Comparison of ENCODE assay signal across 8 cellular contexts in genomic region chr10:52488606-52489485, GRCh38.
DNase-seq lines count a peak whose midpoint lies in the region; ATAC-seq and TF ChIP-seq lines count a peak whose summit lies in the region.

No MANE protein-coding gene starts in this region.

- no TSS peak for BruUV-seq in A673 (replicated peaks; lab: Mats Ljungman, UMichigan)

- H3K4me3 ChIP-seq in A673 (ENCODE audit: low read depth, low read length, poor library complexity, severe bottlenecking): no peak overlapping the region
- H3K4me3 ChIP-seq in thoracic aorta: no peak overlapping the region

- H3K27ac ChIP-seq in A673 (ENCODE audit: low read depth, low read length, poor library complexity, severe bottlenecking): no peak overlapping the region
- no peak overlapping the region for H3K27ac ChIP-seq in thoracic aorta

- DNase-seq in A673 (ENCODE audit: low spot score) (peak; percentile 58), glomerular visceral epithelial cell (ENCODE audit: extremely low spot score) (peak; percentile 48), thoracic aorta (ENCODE audit: low spot score) (no peak), posterior cingulate gyrus (no peak), islet precursor cell (no peak)

- peak; percentile 48 for ATAC-seq in GM18858 (IDR thresholded peaks at IDR 0.05; ENCODE audit: unreplicated experiment)
- peak; percentile 31; the same call in 2 of the 3 replicates for ATAC-seq in SK-N-SH treated with all-trans-retinoic acid at 6 μM for 48 hours
- ATAC-seq in thoracic aorta (ENCODE audit: insufficient number of reproducible peaks, low FRiP score, low read depth): no peak
- ATAC-seq in HG02623 (IDR thresholded peaks at IDR 0.05; ENCODE audit: unreplicated experiment): no peak

- intact Hi-C loops in A673 (cut with micrococcal nuclease; ENCODE audit: unreplicated experiment): loop anchor here (1.0 kb wide), 1 partner anchor 181 kb away; no protein-coding TSS in a partner anchor
- intact Hi-C loops in posterior cingulate gyrus (cut with DNase I): loop anchor here (1.0 to 5.0 kb wide), 2 partner anchors 181 to 1487 kb away; no protein-coding TSS in a partner anchor

- H3K9me3 ChIP-seq in A673 (ENCODE audit: low read depth, low read length, poor library complexity, severe bottlenecking): no peaks in the 10 kb centered on the region
- H3K9me3 ChIP-seq in thoracic aorta: no peaks in the 10 kb centered on the region

- peaks cover 3% of the 10 kb centered on the region for H3K27me3 ChIP-seq in A673 (replicated peaks; ENCODE audit: insufficient read depth, low read depth, low read length, poor library complexity)
- no peaks in the 10 kb centered on the region for H3K27me3 ChIP-seq in thoracic aorta (replicated peaks; ENCODE audit: insufficient read depth)

- POLR2A ChIA-PET in A673 (lab: Charles Lee; ENCODE audit: low non-redundant PET): no interaction called here

- H3K36me3 ChIP-seq in A673 (ENCODE audit: insufficient read depth, low read length, poor library complexity, severe bottlenecking): no peaks in the 10 kb centered on the region
- H3K36me3 ChIP-seq in thoracic aorta: no peaks in the 10 kb centered on the region

- TF ChIP-seq CTCF in A673 (conservative IDR thresholded peaks at IDR 0.05; ENCODE audit: low read depth, low read length): peak; percentile 63
- peak; percentile 72 for TF ChIP-seq CTCF in thoracic aorta (IDR thresholded peaks at IDR 0.05)

- H3K4me1 ChIP-seq in A673 (ENCODE audit: insufficient read depth, low read length, poor library complexity, severe bottlenecking) (no peaks in the 10 kb centered on the region), thoracic aorta (ENCODE audit: control insufficient read depth in 1 of 2, low read depth in 2 of 2) (peaks cover 4 to 17% of the 10 kb centered on the region in 2 donors)

- CTCF ChIA-PET in A673 (lab: Charles Lee): interaction anchor here (0.7 to 1.3 kb wide), 4 partner anchors 171 to 291 kb away, joined by 3 to 5 read pairs (median 3); no protein-coding TSS in a partner anchor

TF ChIP-seq in SK-N-SH treated with all-trans-retinoic acid at 6 μM for 48 hours, 23 proteins besides CTCF, POLR2A, EP300 and RAD21:
- TF ChIP-seq BACH2 (CRISPR knock-in tag; IDR thresholded peaks at IDR 0.05; ENCODE audit: borderline replicate concordance): no peak
- TF ChIP-seq ISL1 (CRISPR knock-in tag; IDR thresholded peaks at IDR 0.05): 0 out of 2 replicates have a peak, but pooled peaks have one; percentile 5

Comparison
In these comparisons a context has a peak if more than half of its experiments do, and no peak if none do; other contexts are left out.
1. DNase-seq: peak in A673 (single experiment) and glomerular visceral epithelial cell (single experiment); none in thoracic aorta (single experiment), posterior cingulate gyrus (0 of 10) and islet precursor cell (single experiment).
2. ATAC-seq: peak in GM18858 (single experiment) and SK-N-SH treated with all-trans-retinoic acid at 6 μM for 48 hours (single experiment); none in thoracic aorta (single experiment) and HG02623 (single experiment).